Comparison of ENCODE assay signal across 8 cellular contexts in the genomic region with DNA sequence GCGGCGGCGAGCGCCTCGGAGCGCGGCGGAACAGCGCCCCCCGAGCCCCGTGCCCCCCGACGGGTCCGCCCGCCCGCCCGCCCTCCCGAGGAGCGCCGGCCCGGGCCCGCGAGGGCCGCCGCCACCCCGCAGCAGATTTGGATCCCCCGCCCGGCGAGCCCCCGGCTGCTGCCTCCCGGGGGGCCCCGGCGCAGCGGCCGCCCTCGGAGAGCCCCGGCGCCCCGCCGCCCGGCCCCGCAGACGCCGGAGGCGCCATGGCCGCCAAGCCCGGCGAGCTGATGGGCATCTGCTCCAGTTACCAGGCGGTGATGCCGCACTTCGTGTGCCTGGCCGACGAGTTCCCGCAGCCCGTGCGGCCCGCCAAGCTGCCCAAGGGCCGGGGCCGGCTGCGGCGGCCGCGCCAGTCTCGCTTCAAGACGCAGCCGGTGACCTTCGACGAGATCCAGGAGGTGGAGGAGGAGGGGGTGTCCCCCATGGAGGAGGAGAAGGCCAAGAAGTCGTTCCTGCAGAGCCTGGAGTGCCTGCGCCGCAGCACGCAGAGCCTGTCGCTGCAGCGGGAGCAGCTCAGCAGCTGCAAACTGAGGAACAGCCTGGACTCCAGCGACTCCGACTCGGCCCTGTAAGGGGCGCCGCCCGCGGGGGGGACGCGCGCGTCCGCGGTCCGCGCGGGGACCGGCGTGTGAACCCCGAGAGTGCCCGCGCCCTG. TPM values are rescaled to one million over a fixed set of nuclear protein-coding genes. Genes with fewer than 3 reads are reported as not detected.
DNase-seq lines count a peak whose midpoint lies in the region; ATAC-seq and TF ChIP-seq lines count a peak whose summit lies in the region.

No MANE protein-coding gene starts in this region.

- no peak overlapping the region for H4K91ac ChIP-seq in neuronal stem cell (ENCODE audit: low read depth, low read length, poor library complexity)

- peaks cover 37 to 42% of the 10 kb centered on the region in 2 donors for H3K27me3 Mint-ChIP-seq in CD4-positive, alpha-beta memory T cell
- peaks cover 71% of the 10 kb centered on the region for H3K27me3 Mint-ChIP-seq in activated CD4-positive, alpha-beta memory T cell treated with anti-CD3 and anti-CD28 coated beads, Interleukin-2, amount 10 ng/mL, durations not matched to agents 7 days and 5 days

- H3K36me3 Mint-ChIP-seq in CD4-positive, alpha-beta memory T cell = peaks cover 0 to 4% of the 10 kb centered on the region in 2 donors
- peaks cover 3% of the 10 kb centered on the region for H3K36me3 Mint-ChIP-seq in activated CD4-positive, alpha-beta memory T cell treated with anti-CD3 and anti-CD28 coated beads, Interleukin-2, amount 10 ng/mL, durations not matched to agents 7 days and 5 days (ENCODE audit: low read depth)

- TF ChIP-seq CTCF in foreskin keratinocyte (conservative IDR thresholded peaks at IDR 0.05) = no peak

- H3K36me3 ChIP-seq in CD4-positive, alpha-beta memory T cell (ENCODE audit: insufficient read depth, low read length) = no peaks in the 10 kb centered on the region
- H3K36me3 ChIP-seq in neuronal stem cell (replicated peaks in 1 of 2; ENCODE audit: control insufficient read depth in 2 of 2, insufficient read depth in 2 of 2, low read length in 2 of 2) = no peaks in the 10 kb centered on the region

- H2AK5ac ChIP-seq in neuronal stem cell (ENCODE audit: low read depth, low read length) = no peak overlapping the region

- H2BK120ac ChIP-seq in neuronal stem cell (ENCODE audit: low read depth, low read length) = no peak overlapping the region

- H3K4me1 Mint-ChIP-seq in CD4-positive, alpha-beta memory T cell = peaks cover 7 to 21% (median 16%) of the 10 kb centered on the region in 4 donors
- H3K4me1 Mint-ChIP-seq in activated CD4-positive, alpha-beta memory T cell treated with anti-CD3 and anti-CD28 coated beads, Interleukin-2, amount 10 ng/mL, durations not matched to agents 7 days and 5 days = peaks cover 21% of the 10 kb centered on the region

- intact Hi-C loops in CD4-positive, alpha-beta memory T cell (cut with micrococcal nuclease) = no loop called here

- peak overlapping the region; percentile 97 for H3K4me2 ChIP-seq in neuronal stem cell (ENCODE audit: insufficient read depth, low read length, poor library complexity, severe bottlenecking)

- CTCF ChIA-PET in CD4-positive, alpha-beta memory T cell (lab: Charles Lee; ENCODE audit: partially characterized antibody) = no interaction called here
- CTCF ChIA-PET in HEK293T (lab: Yijun Ruan, JAX) = interaction anchor here (1.0 to 2.1 kb wide), 3 partner anchors 14 to 53 kb away, joined by 3 to 9 read pairs (median 3); no protein-coding TSS in a partner anchor
- CTCF ChIA-PET in activated CD4-positive, alpha-beta memory T cell treated with anti-CD3 and anti-CD28 coated beads, Interleukin-2, amount 10 ng/mL, durations not matched to agents 7 days and 5 days (lab: Charles Lee) = interaction anchor here (0.7 to 6.8 kb wide), 2 partner anchors 20 to 51 kb away, joined by 3 to 56 read pairs; no protein-coding TSS in a partner anchor

- peak overlapping the region; percentile 84 for H3K9ac ChIP-seq in neuronal stem cell (ENCODE audit: low read depth, low read length, poor library complexity)

- H2BK12ac ChIP-seq in neuronal stem cell (ENCODE audit: low read length) = no peak overlapping the region

- H3K4me3 Mint-ChIP-seq in CD4-positive, alpha-beta memory T cell = peak overlapping the region; percentile 43 to 76 (median 64)
- peak overlapping the region; percentile 60 for H3K4me3 Mint-ChIP-seq in activated CD4-positive, alpha-beta memory T cell treated with anti-CD3 and anti-CD28 coated beads, Interleukin-2, amount 10 ng/mL, durations not matched to agents 7 days and 5 days

- POLR2A ChIA-PET in CD4-positive, alpha-beta memory T cell (lab: Charles Lee; ENCODE audit: partially characterized antibody) = no interaction called here
- POLR2A ChIA-PET in HEK293T (lab: Yijun Ruan, JAX) = interaction anchor here (0.6 to 3.3 kb wide), 8 partner anchors 10 to 62 kb away, joined by 3 to 30 read pairs (median 5); partner anchors contain the start of gene ALKBH3
- POLR2A ChIA-PET in activated CD4-positive, alpha-beta memory T cell treated with anti-CD3 and anti-CD28 coated beads, Interleukin-2, amount 10 ng/mL, durations not matched to agents 7 days and 5 days (lab: Charles Lee) = no interaction called here

- H3K23ac ChIP-seq in neuronal stem cell (ENCODE audit: low read depth, low read length, poor library complexity) = no peak overlapping the region

- peaks cover 0 to 2% (median 0%) of the 10 kb centered on the region in 8 donors for H3K9me3 Mint-ChIP-seq in CD4-positive, alpha-beta memory T cell
- no peaks in the 10 kb centered on the region for H3K9me3 Mint-ChIP-seq in activated CD4-positive, alpha-beta memory T cell treated with anti-CD3 and anti-CD28 coated beads, Interleukin-2, amount 10 ng/mL, durations not matched to agents 7 days and 5 days

- peak overlapping the region; percentile 9 for H2BK15ac ChIP-seq in neuronal stem cell (ENCODE audit: low read length)

- H4K8ac ChIP-seq in neuronal stem cell (ENCODE audit: low read depth, low read length) = peak overlapping the region; percentile 67

- no peak overlapping the region for H3K14ac ChIP-seq in neuronal stem cell (ENCODE audit: low read length)

- H3K9me3 ChIP-seq in CD4-positive, alpha-beta memory T cell (ENCODE audit: control insufficient read depth in 1 of 2, low read length in 2 of 2) = no peaks in the 10 kb centered on the region
- no peaks in the 10 kb centered on the region for H3K9me3 ChIP-seq in neuronal stem cell (replicated peaks in 1 of 2; ENCODE audit: control insufficient read depth in 2 of 2, insufficient read depth in 1 of 2, low read depth in 1 of 2, low read length in 2 of 2)

- H3K4me3 ChIP-seq in CD4-positive, alpha-beta memory T cell (ENCODE audit: low read length in 2 of 2) = peak overlapping the region in 1 of 2 donors; percentile 38
- peak overlapping the region; percentile 52 to 89 for H3K4me3 ChIP-seq in neuronal stem cell (ENCODE audit: low read length in 2 of 2)

- no peaks in the 10 kb centered on the region for H3K79me1 ChIP-seq in neuronal stem cell (ENCODE audit: low read depth, low read length)

- no peak overlapping the region for H3K4ac ChIP-seq in neuronal stem cell (ENCODE audit: low read length)

- H3K27me3 ChIP-seq in CD4-positive, alpha-beta memory T cell (ENCODE audit: insufficient read depth, low read length) = peaks cover 24% of the 10 kb centered on the region
- H3K27me3 ChIP-seq in foreskin keratinocyte = peaks cover 68% of the 10 kb centered on the region
- H3K27me3 ChIP-seq in neuronal stem cell (ENCODE audit: control insufficient read depth in 3 of 3, insufficient read depth in 3 of 3, low read depth in 1 of 3, low read length in 3 of 3) = peaks cover 18 to 76% (median 35%) of the 10 kb centered on the region in 3 experiments

- DNase-seq in CD4-positive, alpha-beta memory T cell = peak in 1 of 5 donors; percentile 12
- DNase-seq in HEK293T (ENCODE audit: extremely low spot score) (peak; percentile 45), foreskin keratinocyte (peak in 1 of 2 donors; percentile 43), neuronal stem cell (ENCODE audit: low spot score) (no peak)
- no peak for DNase-seq in activated CD4-positive, alpha-beta memory T cell treated with anti-CD3 and anti-CD28 coated beads, Interleukin-2, amount 10 ng/mL, durations not matched to agents 7 days and 5 days

- WGBS in neuronal stem cell (ENCODE audit: extremely low coverage in 2 of 2, insufficient read length in 2 of 2, insufficient replicate concordance in 1 of 2), 2 donors = no CpG with 5 or more reads among the region's 95 CpGs

- peaks cover 13% of the 10 kb centered on the region for H3K4me1 ChIP-seq in CD4-positive, alpha-beta memory T cell (ENCODE audit: insufficient read depth, low read length)
- peaks cover under 1% of the 10 kb centered on the region for H3K4me1 ChIP-seq in foreskin keratinocyte
- H3K4me1 ChIP-seq in neuronal stem cell (ENCODE audit: control insufficient read depth in 2 of 2, insufficient read depth in 1 of 2, low read depth in 1 of 2, low read length in 2 of 2) = peaks cover 12 to 13% of the 10 kb centered on the region in 2 donors

- no peak overlapping the region for H3K27ac Mint-ChIP-seq in CD4-positive, alpha-beta memory T cell
- H3K27ac Mint-ChIP-seq in activated CD4-positive, alpha-beta memory T cell treated with anti-CD3 and anti-CD28 coated beads, Interleukin-2, amount 10 ng/mL, durations not matched to agents 7 days and 5 days = no peak overlapping the region

- H2AFZ ChIP-seq in neuronal stem cell (ENCODE audit: low read length) = peak overlapping the region; percentile 100

- peak overlapping the region; percentile 73 for H3K18ac ChIP-seq in neuronal stem cell (ENCODE audit: low read length)

- no peak overlapping the region for H3K27ac ChIP-seq in CD4-positive, alpha-beta memory T cell (ENCODE audit: low read depth, low read length)
- H3K27ac ChIP-seq in foreskin keratinocyte (no peak overlapping the region), neuronal stem cell (replicated peaks; ENCODE audit: low read length) (no peak overlapping the region)

- no peak overlapping the region for H2BK5ac ChIP-seq in neuronal stem cell (ENCODE audit: low read length)

- peak; percentile 7 for ATAC-seq in foreskin keratinocyte
- no peak for ATAC-seq in GM18867 (IDR thresholded peaks at IDR 0.05; ENCODE audit: unreplicated experiment)
- no peak for ATAC-seq in HG03432 (IDR thresholded peaks at IDR 0.05; ENCODE audit: unreplicated experiment)
- ATAC-seq in HG03108 (IDR thresholded peaks at IDR 0.05; ENCODE audit: unreplicated experiment) = no peak

TF ChIP-seq in HEK293T, 16 proteins besides CTCF, POLR2A, EP300 and RAD21:
- no peak for TF ChIP-seq L3MBTL2 (conservative IDR thresholded peaks at IDR 0.05)
- no peak for TF ChIP-seq CTBP1 (IDR thresholded peaks at IDR 0.05; ENCODE audit: borderline replicate concordance)
- TF ChIP-seq ZNF384 (IDR thresholded peaks at IDR 0.05) = no peak
- no peak for TF ChIP-seq FOXK2 (IDR thresholded peaks at IDR 0.05)
- TF ChIP-seq ELF4 (IDR thresholded peaks at IDR 0.05) = no peak
- no peak for TF ChIP-seq HDGF (IDR thresholded peaks at IDR 0.05; ENCODE audit: borderline replicate concordance)
- no peak for TF ChIP-seq SUZ12 (IDR thresholded peaks at IDR 0.05)
- TF ChIP-seq LEF1 (IDR thresholded peaks at IDR 0.05; ENCODE audit: borderline replicate concordance) = no peak
- no peak for TF ChIP-seq ARNT (IDR thresholded peaks at IDR 0.05)

RNA-seq across cellular contexts. Expression of gene C11orf96, which starts 0.4 kb away (rescaled TPM):
- under 1 TPM in 1 of 2 experiments, not detected in 1; 0.19 TPM for total RNA-seq in CD4-positive, alpha-beta memory T cell
- not detected for polyA plus RNA-seq in CD4-positive, alpha-beta memory T cell
- total RNA-seq in activated CD4-positive, alpha-beta memory T cell treated with anti-CD3 and anti-CD28 coated beads, Interleukin-2, amount 10 ng/mL, durations not matched to agents 7 days and 5 days = under 1 TPM in 1 of 2 experiments, not detected in 1; 0.20 TPM
- total RNA-seq in foreskin keratinocyte = not detected in 2 replicates
- not detected in 2 replicates for polyA plus RNA-seq in foreskin keratinocyte
- polyA plus RNA-seq in neuronal stem cell (2013, experiment 1 of 2) = 3.5 TPM
- 4.2 TPM for polyA plus RNA-seq in neuronal stem cell (2013, experiment 2 of 2)
